Comparison of ENCODE assay signal across 1 cellular context in the genomic region with DNA sequence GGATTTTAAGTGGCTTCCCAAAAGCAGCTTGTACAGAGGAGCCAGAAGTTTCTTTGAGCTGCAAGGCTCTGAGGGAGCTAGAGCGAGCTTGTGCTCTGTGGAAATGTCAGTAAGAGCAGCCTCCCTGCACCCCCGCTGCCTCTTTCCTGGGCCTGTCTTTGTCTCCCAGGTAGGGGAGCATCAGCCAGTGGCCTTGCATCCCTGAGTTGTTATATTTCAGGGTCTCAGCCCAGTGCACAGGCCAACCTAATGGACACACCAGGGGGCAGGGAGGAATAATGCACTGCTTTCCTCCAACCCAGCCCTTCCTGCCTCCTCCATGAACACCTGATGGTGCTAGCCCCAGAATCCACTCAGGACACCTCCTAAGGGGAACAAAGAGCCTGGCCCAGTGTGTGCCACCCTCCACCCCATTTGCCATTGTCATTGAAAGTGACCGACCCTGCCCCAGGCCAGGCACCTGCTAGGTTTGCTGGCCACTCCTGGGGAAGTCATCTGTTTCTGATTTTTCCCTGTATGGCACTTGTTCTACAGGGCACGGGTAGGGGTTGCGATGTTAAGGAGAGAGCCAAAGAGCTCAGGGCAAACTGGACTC.
TF ChIP-seq lines count a peak whose summit lies in the region.

No MANE protein-coding gene starts in this region.

TF ChIP-seq in H1, 55 proteins besides CTCF, POLR2A, EP300 and RAD21:
- no peak for TF ChIP-seq CHD7 (IDR thresholded peaks at IDR 0.05; ENCODE audit: insufficient replicate concordance, low read length)
- no peak for TF ChIP-seq FOSL1 (IDR thresholded peaks at IDR 0.05; ENCODE audit: insufficient read depth, low read depth, low read length)
- no peak for TF ChIP-seq EGR1 (IDR thresholded peaks at IDR 0.05; ENCODE audit: borderline replicate concordance, low read depth, low read length)
- no peak for TF ChIP-seq SP2 (IDR thresholded peaks at IDR 0.05; ENCODE audit: low read length)
